ENCODE assay signal across 8 cellular contexts in genomic region chr11:74570266-74571061, GRCh38. TPM values are rescaled to one million over a fixed set of nuclear protein-coding genes. Genes with fewer than 3 reads are reported as not detected.
DNase-seq lines count a peak whose midpoint lies in the region; ATAC-seq and TF ChIP-seq lines count a peak whose summit lies in the region.

No MANE protein-coding gene starts in this region.

- no peaks in the 10 kb centered on the region for H3K36me3 Mint-ChIP-seq in activated T-helper 17 cell treated with anti-CD3 and anti-CD28 coated beads, Interleukin-2, amount 50 U/mL, for 72 hours (ENCODE audit: low read depth)

- intact Hi-C loops in heart left ventricle (cut with DNase I) = loop anchor here (1.0 to 10.0 kb wide), 9 partner anchors 116 to 316 kb away; no protein-coding TSS in a partner anchor

- no peaks in the 10 kb centered on the region for H3K27me3 ChIP-seq in heart left ventricle

- TF ChIP-seq CTCF in GM13977 (IDR thresholded peaks at IDR 0.05; ENCODE audit: extremely low read depth, insufficient read depth, missing control alignments) (peak; percentile 70), heart left ventricle (IDR thresholded peaks at IDR 0.05) (peak; percentile 60 to 77 (median 70))

- ATAC-seq in activated T-helper 17 cell treated with anti-CD3 and anti-CD28 coated beads, Interleukin-2, amount 50 U/mL, for 72 hours (replicated peaks) = peak; percentile 56
- ATAC-seq in heart left ventricle = peak in 3 of 4 donors; percentile 70 to 87 (median 85)
- no peak for ATAC-seq in GM21723 (IDR thresholded peaks at IDR 0.05; ENCODE audit: unreplicated experiment)
- ATAC-seq in HG03196 (IDR thresholded peaks at IDR 0.05; ENCODE audit: unreplicated experiment) = no peak

- no peaks in the 10 kb centered on the region for H3K9me3 ChIP-seq in heart left ventricle

- in situ Hi-C loops in GM13977 (cut with MboI; ENCODE audit: low pct_unique_long_range_greater_than_20kb, low sequenced_read_pairs, unreplicated experiment) = loop anchor here (25.0 kb wide), 1 partner anchor 108 kb away; the partner anchor contains the start of gene KCNE3

- H3K36me3 ChIP-seq in heart left ventricle = no peaks in the 10 kb centered on the region

- no peaks in the 10 kb centered on the region for H3K9me3 Mint-ChIP-seq in activated T-helper 17 cell treated with anti-CD3 and anti-CD28 coated beads, Interleukin-2, amount 50 U/mL, for 72 hours

- no peak overlapping the region for H3K27ac ChIP-seq in heart left ventricle

- TF ChIP-seq POLR2A in heart left ventricle (IDR thresholded peaks at IDR 0.05) = no peak

- H3K4me1 ChIP-seq in heart left ventricle = no peaks in the 10 kb centered on the region

- no peak overlapping the region for H3K27ac Mint-ChIP-seq in activated T-helper 17 cell treated with anti-CD3 and anti-CD28 coated beads, Interleukin-2, amount 50 U/mL, for 72 hours

- no peaks in the 10 kb centered on the region for H3K4me1 Mint-ChIP-seq in activated T-helper 17 cell treated with anti-CD3 and anti-CD28 coated beads, Interleukin-2, amount 50 U/mL, for 72 hours

- WGBS in heart left ventricle, 4 donors = 58 to 67% (median 62%) methylated on average over 8 of the region's 8 CpGs

- no peak overlapping the region for H3K4me3 Mint-ChIP-seq in activated T-helper 17 cell treated with anti-CD3 and anti-CD28 coated beads, Interleukin-2, amount 50 U/mL, for 72 hours

- peaks cover 3% of the 10 kb centered on the region for H3K27me3 Mint-ChIP-seq in activated T-helper 17 cell treated with anti-CD3 and anti-CD28 coated beads, Interleukin-2, amount 50 U/mL, for 72 hours

- H3K4me3 ChIP-seq in heart left ventricle = no peak overlapping the region

- DNase-seq in AML-193 (lab: John Stamatoyannopoulos, UW) (peak; percentile 40 to 67), GM13977 (ENCODE audit: low spot score) (peak; percentile 55), NCI-H2196 treated with DMSO at 0.1 percent for 48 hours (lab: John Stamatoyannopoulos, UW; ENCODE audit: unreplicated experiment) (peak; percentile 34), heart left ventricle (peak in 4 of 5 donors; percentile 13 to 36 (median 32)), retina (peak; percentile 46)

RNA-seq across cellular contexts. Expression of gene POLD3, which starts 21.9 kb away (rescaled TPM):
- 10 to 100 TPM; 46.0 to 54.3 TPM for total RNA-seq in activated T-helper 17 cell treated with anti-CD3 and anti-CD28 coated beads, Interleukin-2, amount 50 U/mL, for 72 hours
- 10 to 100 TPM in 2 of 9 donors, 1 to 10 TPM in 7; 4.4 to 14.7 (median 6.5) TPM for total RNA-seq in heart left ventricle
- polyA plus RNA-seq in heart left ventricle = 10 to 100 TPM in 1 of 2 donors, 1 to 10 TPM in 1; 2.8 to 10.4 TPM

Comparison
In these comparisons a context has a peak if more than half of its experiments do, and no peak if none do; other contexts are left out.
1. ATAC-seq: peak in activated T-helper 17 cell treated with anti-CD3 and anti-CD28 coated beads, Interleukin-2, amount 50 U/mL, for 72 hours (single experiment) and heart left ventricle (3 of 4); none in GM21723 (single experiment) and HG03196 (single experiment).
2. Peak in every context shown above with its lines, with median percentiles within 50 percentile points of each other: DNase-seq.